Comparison of ENCODE assay signal across 13 cellular contexts in genomic region chr10:122476034-122476695, GRCh38. TPM values are rescaled to one million over a fixed set of nuclear protein-coding genes. Genes with fewer than 3 reads are reported as not detected.
DNase-seq lines count a peak whose midpoint lies in the region; ATAC-seq and TF ChIP-seq lines count a peak whose summit lies in the region.
"Had no signal": no experiment of that assay in that cellular context is flagged by ENCODE, and none has a peak within 500 bp of the region (broad histone marks: within the 10 kb centered on the region; RNA-seq: fewer than 3 reads in every experiment).

No MANE protein-coding gene starts in this region.

- H3K4me1 ChIP-seq in stomach: peaks cover 0 to 69% (median 34%) of the 10 kb centered on the region in 4 donors

- H3K36me3 Mint-ChIP-seq in glutamatergic neuron (ENCODE audit: unreplicated experiment): no peaks in the 10 kb centered on the region

- no peak overlapping the region for H3K4me3 ChIP-seq in stomach
- H3K4me3 ChIP-seq: lung had no signal

- H3K9me3 ChIP-seq in stomach: no peaks in the 10 kb centered on the region

- peak overlapping the region; percentile 75 for H3K27ac ChIP-seq in RWPE1
- H3K27ac ChIP-seq in stomach: peak overlapping the region in 4 of 5 donors; percentile 49 to 74 (median 57)
- H3K27ac ChIP-seq: 22Rv1 had no signal

- DNase-seq in DMS53 (lab: John Stamatoyannopoulos, UW) (peak; percentile 23), DMS53 treated with DMSO at 0.1 percent for 48 hours (lab: John Stamatoyannopoulos, UW; ENCODE audit: unreplicated experiment) (no peak), RWPE1 (ENCODE audit: low spot score) (peak; percentile 92), glutamatergic neuron (no peak), stomach (no peak), SHP77 (lab: John Stamatoyannopoulos, UW) (no peak), NCI-H2081 treated with DMSO at 0.1 percent for 48 hours (lab: John Stamatoyannopoulos, UW) (no peak)
- DNase-seq: activated naive CD4-positive, alpha-beta T cell treated with anti-CD3 and anti-CD28 coated beads for 36 hours had no signal

- no peak for TF ChIP-seq EP300 in stomach (IDR thresholded peaks at IDR 0.05)

- H3K4me3 Mint-ChIP-seq in glutamatergic neuron (ENCODE audit: unreplicated experiment): peak overlapping the region; percentile 34
- H3K4me3 Mint-ChIP-seq: activated naive CD4-positive, alpha-beta T cell treated with anti-CD3 and anti-CD28 coated beads for 36 hours; T-helper 2 cell treated with Interferon-gamma antibody and Interleukin-4, amounts not matched to agents 5 μg/mL and 100 μg/mL, for 36 hours had no signal

- intact Hi-C loops in stomach (cut with DNase I; ENCODE audit: low total_unique reads): no loop called here

- peaks cover 2% of the 10 kb centered on the region for H3K27me3 Mint-ChIP-seq in glutamatergic neuron (ENCODE audit: unreplicated experiment)

- 76 to 84% (median 84%) methylated on average over 12 of the region's 12 CpGs for WGBS in stomach, 5 donors

- POLR2A ChIA-PET in RWPE1 (lab: Yijun Ruan, JAX; ENCODE audit: low non-redundant PET): interaction anchor here (0.6 kb wide), 1 partner anchor 19 kb away, joined by 3 read pairs; no protein-coding TSS in a partner anchor

- peaks cover 2% of the 10 kb centered on the region for H3K9me3 Mint-ChIP-seq in glutamatergic neuron (ENCODE audit: unreplicated experiment)
- H3K9me3 Mint-ChIP-seq: activated naive CD4-positive, alpha-beta T cell treated with anti-CD3 and anti-CD28 coated beads for 36 hours; T-helper 2 cell treated with Interferon-gamma antibody and Interleukin-4, amounts not matched to agents 5 μg/mL and 100 μg/mL, for 36 hours had no signal

- TF ChIP-seq CTCF in RWPE1 (conservative IDR thresholded peaks at IDR 0.05; ENCODE audit: low read depth) (no peak), glutamatergic neuron (IDR thresholded peaks at IDR 0.05; ENCODE audit: partially characterized antibody, unreplicated experiment) (no peak), stomach (IDR thresholded peaks at IDR 0.05) (no peak)

- no peaks in the 10 kb centered on the region for H3K36me3 ChIP-seq in stomach

- ATAC-seq in GM21360 (IDR thresholded peaks at IDR 0.05; ENCODE audit: unreplicated experiment): no peak

- H3K27me3 ChIP-seq in stomach: no peaks in the 10 kb centered on the region

- TF ChIP-seq POLR2A in stomach (IDR thresholded peaks at IDR 0.05): no peak

- peaks cover 26% of the 10 kb centered on the region for H3K4me1 Mint-ChIP-seq in glutamatergic neuron (ENCODE audit: low read depth, unreplicated experiment)

- CTCF ChIA-PET in RWPE1 (lab: Yijun Ruan, JAX): interaction anchor here (0.5 to 1.1 kb wide), 2 partner anchors 11 to 14 kb away, joined by 3 to 4 read pairs; no protein-coding TSS in a partner anchor

- H3K27ac Mint-ChIP-seq in glutamatergic neuron (ENCODE audit: unreplicated experiment): peak overlapping the region; percentile 75
- H3K27ac Mint-ChIP-seq: activated naive CD4-positive, alpha-beta T cell treated with anti-CD3 and anti-CD28 coated beads for 36 hours; T-helper 2 cell treated with Interferon-gamma antibody and Interleukin-4, amounts not matched to agents 5 μg/mL and 100 μg/mL, for 36 hours had no signal

RNA-seq across cellular contexts. Expression of gene HTRA1, which starts 14.8 kb away (rescaled TPM):
- total RNA-seq in glutamatergic neuron (ENCODE audit: unreplicated experiment) (1.4 TPM), stomach (10 to 100 TPM; 45.9 to 81.2 (median 69.5) TPM)
- polyA plus RNA-seq in stomach: 10 to 100 TPM; 26.3 to 31.5 (median 27.0) TPM
- total RNA-seq: activated naive CD4-positive, alpha-beta T cell treated with anti-CD3 and anti-CD28 coated beads for 36 hours had no signal

RNA-seq across cellular contexts. Expression of gene ARMS2, which starts 21.7 kb away (rescaled TPM):
- total RNA-seq in glutamatergic neuron (ENCODE audit: unreplicated experiment): not detected
- not detected for total RNA-seq in stomach
- not detected for polyA plus RNA-seq in stomach
- total RNA-seq: activated naive CD4-positive, alpha-beta T cell treated with anti-CD3 and anti-CD28 coated beads for 36 hours; lung; pulmonary artery endothelial cell had no signal
- polyA plus RNA-seq: lung had no signal

Comparison
In these comparisons a context has a peak if more than half of its experiments do, and no peak if none do; other contexts are left out.
1. DNase-seq: peak in DMS53 (single experiment) and RWPE1 (single experiment); none in DMS53 treated with DMSO at 0.1 percent for 48 hours (single experiment), glutamatergic neuron (single experiment), stomach (single experiment), SHP77 (0 of 2) and NCI-H2081 treated with DMSO at 0.1 percent for 48 hours (single experiment).
2. RNA of gene HTRA1, which starts 14.8 kb away (total RNA-seq): 45.9 to 81.2 TPM in stomach; 1.4 TPM in glutamatergic neuron (single experiment); every median in the first group is over 10 times any median in the second.